ENCODE assay signal across 9 cellular contexts in genomic region chr19:3404324-3405260, GRCh38. TPM values are rescaled to one million over a fixed set of nuclear protein-coding genes. Genes with fewer than 3 reads are reported as not detected.
A peak's percentile ranks its signal among the peaks of the same experiment; 100 is the strongest.
DNase-seq lines count a peak whose midpoint lies in the region; TF ChIP-seq lines count a peak whose summit lies in the region.
"Had no signal": no experiment of that assay in that cellular context is flagged by ENCODE, and none has a peak within 500 bp of the region (broad histone marks: within the 10 kb centered on the region; RNA-seq: fewer than 3 reads in every experiment).

No MANE protein-coding gene starts in this region.

- H3K27me3 ChIP-seq in HUES6 (ENCODE audit: control insufficient read depth, insufficient read depth, low read length) (no peaks in the 10 kb centered on the region), duodenal mucosa (ENCODE audit: control insufficient read depth in 1 of 2, insufficient read depth in 2 of 2, low read length in 2 of 2) (no peaks in the 10 kb centered on the region), liver (ENCODE audit: control insufficient read depth in 4 of 4, insufficient read depth in 4 of 4, low read length in 3 of 4) (no peaks in the 10 kb centered on the region)

- DNase-seq in substantia nigra (lab: John Stamatoyannopoulos, UW): peak; percentile 31 to 98 (median 82)
- no peak for DNase-seq in NCI-H510A treated with DMSO at 0.1 percent for 48 hours (lab: John Stamatoyannopoulos, UW)
- DNase-seq in mesothelial cell of epicardium (ENCODE audit: low spot score in 2 of 2, unreplicated experiment in 2 of 2): no peak
- DNase-seq in mesenteric fat pad (ENCODE audit: low spot score): no peak
- DNase-seq in NCI-H187 treated with DMSO at 0.1 percent for 48 hours (lab: John Stamatoyannopoulos, UW): no peak

- H3K4me1 ChIP-seq in HUES6 (ENCODE audit: control insufficient read depth, insufficient read depth, low read length): peaks cover 7% of the 10 kb centered on the region; the same call in 1 of the 2 replicates
- no peaks in the 10 kb centered on the region for H3K4me1 ChIP-seq in duodenal mucosa (ENCODE audit: control insufficient read depth in 1 of 2, insufficient read depth in 2 of 2, low read length in 2 of 2)
- peaks cover 6 to 41% (median 21%) of the 10 kb centered on the region in 4 donors for H3K4me1 ChIP-seq in liver (ENCODE audit: control insufficient read depth in 4 of 4, insufficient read depth in 4 of 4, low read length in 3 of 4)

- peaks cover 2% of the 10 kb centered on the region for H3K4me1 Mint-ChIP-seq in mesothelial cell of epicardium

- TF ChIP-seq CTCF in liver (IDR thresholded peaks at IDR 0.05; ENCODE audit: low read depth, low read length, missing input control) (no peak), mesothelial cell of epicardium (IDR thresholded peaks at IDR 0.05; ENCODE audit: unreplicated experiment) (no peak)

- H3K27ac ChIP-seq in HUES6 (ENCODE audit: low read depth, low read length) (peak overlapping the region; percentile 57; the same call in 1 of the 2 replicates), duodenal mucosa (ENCODE audit: low read depth, low read length) (peak overlapping the region; percentile 95), liver (ENCODE audit: low read depth in 1 of 2, low read length in 2 of 2) (peak overlapping the region; percentile 98 to 99), substantia nigra (ENCODE audit: low read depth, low read length, poor library complexity, severe bottlenecking) (peak overlapping the region; percentile 100)

- H3K4me3 ChIP-seq in HUES6 (ENCODE audit: low read depth, low read length) (no peak overlapping the region), duodenal mucosa (ENCODE audit: low read depth in 1 of 2, low read length in 2 of 2) (no peak overlapping the region), liver (ENCODE audit: low read depth in 1 of 3, low read length in 3 of 3) (peak overlapping the region in 1 of 3 donors; percentile 37)

- no peaks in the 10 kb centered on the region for H3K36me3 ChIP-seq in HUES6 (ENCODE audit: control insufficient read depth, insufficient read depth, low read length)
- H3K36me3 ChIP-seq in duodenal mucosa (ENCODE audit: control insufficient read depth in 1 of 2, insufficient read depth in 2 of 2, low read length in 2 of 2): no peaks in the 10 kb centered on the region
- no peaks in the 10 kb centered on the region for H3K36me3 ChIP-seq in liver (ENCODE audit: control insufficient read depth in 4 of 4, insufficient read depth in 3 of 4, low read depth in 1 of 4, low read length in 3 of 4)

- peaks cover 5% of the 10 kb centered on the region for H3K27me3 Mint-ChIP-seq in mesothelial cell of epicardium (ENCODE audit: low read depth)

- H3K36me3 Mint-ChIP-seq in mesothelial cell of epicardium: peaks cover 3% of the 10 kb centered on the region
- H3K36me3 Mint-ChIP-seq: type B pancreatic cell had no signal

- no peak overlapping the region for H3K9ac ChIP-seq in HUES6 (ENCODE audit: low read length)
- peak overlapping the region in 1 of 2 donors; percentile 39 for H3K9ac ChIP-seq in duodenal mucosa (ENCODE audit: low read depth in 1 of 2, low read length in 2 of 2)
- peak overlapping the region; percentile 71 to 93 for H3K9ac ChIP-seq in liver (ENCODE audit: low read depth in 1 of 2, low read length in 2 of 2)

- H3K9me3 ChIP-seq in HUES6 (ENCODE audit: control insufficient read depth, insufficient read depth, low read depth, low read length) (peaks cover 4% of the 10 kb centered on the region), duodenal mucosa (ENCODE audit: control insufficient read depth in 1 of 2, low read length in 2 of 2) (no peaks in the 10 kb centered on the region), liver (ENCODE audit: control insufficient read depth in 4 of 4, low read length in 3 of 4) (no peaks in the 10 kb centered on the region)

- H3K27ac Mint-ChIP-seq in mesothelial cell of epicardium: no peak overlapping the region
- H3K27ac Mint-ChIP-seq: type B pancreatic cell had no signal

- peaks cover 5% of the 10 kb centered on the region for H3K9me3 Mint-ChIP-seq in mesothelial cell of epicardium
- H3K9me3 Mint-ChIP-seq: type B pancreatic cell had no signal

- 23% methylated on average over 62 of the region's 62 CpGs for WGBS in liver

- peak; percentile 29 to 41 for TF ChIP-seq RAD21 in liver (IDR thresholded peaks at IDR 0.05)

- H3K4me3 Mint-ChIP-seq in mesothelial cell of epicardium: no peak overlapping the region
- H3K4me3 Mint-ChIP-seq: type B pancreatic cell had no signal

TF ChIP-seq in liver, 16 proteins besides CTCF, POLR2A, EP300 and RAD21:
- TF ChIP-seq TAF1 (conservative IDR thresholded peaks at IDR 0.05): no peak
- peak; percentile 17 for TF ChIP-seq REST (IDR thresholded peaks at IDR 0.05)
- no peak for TF ChIP-seq HNF4A (conservative IDR thresholded peaks at IDR 0.05)
- peak; percentile 35 for TF ChIP-seq SP1 (IDR thresholded peaks at IDR 0.05)
- TF ChIP-seq RXRA (IDR thresholded peaks at IDR 0.05): peak; percentile 32 to 46
- TF ChIP-seq YY1 (IDR thresholded peaks at IDR 0.05): peak; percentile 100
- TF ChIP-seq MAX (IDR thresholded peaks at IDR 0.05): peak; percentile 11
- no peak for TF ChIP-seq FOXA1 (IDR thresholded peaks at IDR 0.05)
- TF ChIP-seq NR2F2 (IDR thresholded peaks at IDR 0.05): peak; percentile 64
- TF ChIP-seq JUND (IDR thresholded peaks at IDR 0.05): peak; percentile 52 to 85
- TF ChIP-seq HNF4G (IDR thresholded peaks at IDR 0.05): no peak

RNA-seq across cellular contexts. Expression of gene NFIC, which starts 38.2 kb away (rescaled TPM):
- total RNA-seq in liver: 100 to 1,000 TPM in 1 of 2 donors, 10 to 100 TPM in 1; 12.8 to 100 TPM
- 10 to 100 TPM; 71.8 to 78.5 TPM for polyA plus RNA-seq in liver
- total RNA-seq in mesothelial cell of epicardium: 28.6 to 32.9 TPM (median 32.2 TPM) in 3 replicates
- 207 TPM for total RNA-seq in mesenteric fat pad

Comparison
In these comparisons a context has a peak if more than half of its experiments do, and no peak if none do; other contexts are left out.
1. DNase-seq: peak in substantia nigra (49 of 49); none in NCI-H510A treated with DMSO at 0.1 percent for 48 hours (single experiment), mesothelial cell of epicardium (0 of 2), mesenteric fat pad (single experiment) and NCI-H187 treated with DMSO at 0.1 percent for 48 hours (single experiment).
2. Peak in every context shown above with its lines, with median percentiles within 50 percentile points of each other: H3K27ac ChIP-seq.